11 cellular contexts compared by ENCODE assay signal in the genomic region with DNA sequence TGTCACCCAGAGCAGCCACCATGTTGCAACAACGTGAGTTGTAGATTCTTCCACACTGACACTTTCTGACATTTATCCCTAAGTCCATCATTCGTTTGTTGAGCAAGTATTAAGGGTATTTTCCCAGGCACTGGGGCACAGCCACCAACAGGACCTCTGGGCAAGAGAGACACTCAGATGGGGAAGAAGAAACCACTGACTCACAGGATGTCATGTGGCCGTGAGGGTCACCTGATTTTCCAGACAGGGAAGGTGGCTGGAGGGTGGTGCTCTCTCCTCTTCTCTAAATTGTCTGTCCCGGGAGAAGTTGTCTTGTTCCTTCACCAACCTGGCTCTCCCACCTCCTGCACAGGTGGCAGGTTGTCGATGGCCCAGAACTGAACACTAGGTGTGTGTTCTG. TPM values are rescaled to one million over a fixed set of nuclear protein-coding genes. Genes with fewer than 3 reads are reported as not detected.
DNase-seq lines count a peak whose midpoint lies in the region; ATAC-seq, FAIRE-seq and TF ChIP-seq lines count a peak whose summit lies in the region.
"Had no signal": no experiment of that assay in that cellular context is flagged by ENCODE, and none has a peak within 500 bp of the region (broad histone marks: within the 10 kb centered on the region; RNA-seq: fewer than 3 reads in every experiment).

No MANE protein-coding gene starts in this region.

- H3K9ac ChIP-seq in kidney (ENCODE audit: low read length in 2 of 2): no peak overlapping the region

- H3K4me3 Mint-ChIP-seq in naive B cell: peak overlapping the region in 2 of 8 donors; percentile 25 to 29
- H3K4me3 Mint-ChIP-seq: T-cell had no signal

- H3K4me3 ChIP-seq in kidney (ENCODE audit: low read length in 2 of 2): no peak overlapping the region

- FAIRE-seq in kidney (lab: Jason Lieb, UNC): no peak

- TF ChIP-seq CTCF in kidney (IDR thresholded peaks at IDR 0.05; ENCODE audit: borderline replicate concordance, extremely low read depth, insufficient read depth): no peak

- H3K27ac Mint-ChIP-seq in naive B cell: peak overlapping the region in 5 of 6 donors; percentile 3 to 91 (median 51)

- no peaks in the 10 kb centered on the region for H3K4me1 ChIP-seq in kidney (ENCODE audit: control insufficient read depth in 1 of 2, insufficient read depth in 1 of 2, low read depth in 1 of 2, low read length in 2 of 2)

- ATAC-seq in naive B cell (ENCODE audit: low read depth in 2 of 2) (no peak), GM19452 (IDR thresholded peaks at IDR 0.05; ENCODE audit: unreplicated experiment) (no peak), HG03460 (IDR thresholded peaks at IDR 0.05; ENCODE audit: unreplicated experiment) (no peak)
- ATAC-seq: T-cell had no signal

- H3K27ac ChIP-seq in angular gyrus (ENCODE audit: low read depth, low read length) (peak overlapping the region; percentile 17), kidney (ENCODE audit: low read depth in 2 of 2, low read length in 2 of 2) (no peak overlapping the region)

- peaks cover 7 to 10% of the 10 kb centered on the region in 2 donors for H3K36me3 Mint-ChIP-seq in naive B cell

- no peaks in the 10 kb centered on the region for H3K27me3 Mint-ChIP-seq in naive B cell
- H3K27me3 Mint-ChIP-seq: T-cell had no signal

- peak; percentile 23 for DNase-seq in EH (ENCODE audit: low read depth)
- DNase-seq in M059J (ENCODE audit: low read depth): peak; percentile 39
- DNase-seq in naive B cell: no peak
- DNase-seq in HuH-7.5 (ENCODE audit: low spot score): no peak
- DNase-seq in kidney: no peak
- DNase-seq: NCI-H345; stimulated activated CD8-positive, alpha-beta memory T cell treated with anti-CD3 and anti-CD28 coated beads, Interleukin-4, amount 100 ng/mL, for 48 hours had no signal

- intact Hi-C loops in kidney (cut with DNase I): no loop called here

- H3K36me3 ChIP-seq in kidney (ENCODE audit: control insufficient read depth in 1 of 2, insufficient read depth in 2 of 2, low read length in 2 of 2): peaks cover 27 to 75% of the 10 kb centered on the region in 2 donors

- H3K9me3 ChIP-seq in kidney (ENCODE audit: control insufficient read depth in 1 of 2, low read length in 2 of 2): no peaks in the 10 kb centered on the region

- H3K9me3 Mint-ChIP-seq in naive B cell: no peaks in the 10 kb centered on the region
- H3K9me3 Mint-ChIP-seq: T-cell had no signal

- H3K4me1 Mint-ChIP-seq in naive B cell: peaks cover 26 to 30% (median 27%) of the 10 kb centered on the region in 3 donors

RNA-seq across cellular contexts. Expression of a gene that starts 51.7 kb away (rescaled TPM):
- total RNA-seq in M059J (2014; rRNA removed; shearing (Covaris generic)): 36.5 and 50.7 TPM in 2 replicates
- 10 to 100 TPM in 4 of 6 donors, 1 to 10 TPM in 2; 9.5 to 16.1 (median 12.7) TPM for polyA plus RNA-seq in naive B cell (ENCODE audit: low read depth in 6 of 6)
- total RNA-seq in kidney: 36.7 TPM
- 120 TPM for polyA plus RNA-seq in kidney (ENCODE audit: insufficient read depth, low read depth, low replicate concordance)

Comparison
In these comparisons a context has a peak if more than half of its experiments do, and no peak if none do; other contexts are left out.
1. DNase-seq: peak in EH (single experiment) and M059J (single experiment); none in naive B cell (single experiment), HuH-7.5 (single experiment) and kidney (single experiment).